In genomic region chr6:52566201-52566600, GRCh38 we compare ENCODE assay signal across 11 cellular contexts. TPM values are rescaled to one million over a fixed set of nuclear protein-coding genes. Genes with fewer than 3 reads are reported as not detected.
A peak's percentile ranks its signal among the peaks of the same experiment; 100 is the strongest.
DNase-seq lines count a peak whose midpoint lies in the region; ATAC-seq, FAIRE-seq and TF ChIP-seq lines count a peak whose summit lies in the region.
"Had no signal": no experiment of that assay in that cellular context is flagged by ENCODE, and none has a peak within 500 bp of the region (broad histone marks: within the 10 kb centered on the region; RNA-seq: fewer than 3 reads in every experiment).

No MANE protein-coding gene starts in this region.

- FAIRE-seq in GM12892 (lab: Jason Lieb, UNC) (no peak), H54 (lab: Jason Lieb, UNC) (no peak)

- peak overlapping the region; percentile 4 to 39 for H3K27ac ChIP-seq in liver (ENCODE audit: low read depth in 1 of 2, low read length in 2 of 2)

- H3K36me3 ChIP-seq in liver (ENCODE audit: control insufficient read depth in 4 of 4, insufficient read depth in 3 of 4, low read depth in 1 of 4, low read length in 3 of 4), result no peaks in the 10 kb centered on the region

- no peaks in the 10 kb centered on the region for H3K27me3 ChIP-seq in liver (ENCODE audit: control insufficient read depth in 4 of 4, insufficient read depth in 4 of 4, low read length in 3 of 4)

- no peak for TF ChIP-seq POLR2A in GM12892 (IDR thresholded peaks at IDR 0.05; ENCODE audit: low read depth, low read length)
- no peak for TF ChIP-seq POLR2A in H54 (IDR thresholded peaks at IDR 0.05; ENCODE audit: low read depth, low read length)

- H3K4me1 ChIP-seq in liver (ENCODE audit: control insufficient read depth in 4 of 4, insufficient read depth in 4 of 4, low read length in 3 of 4), result peaks cover 7 to 32% (median 19%) of the 10 kb centered on the region in 4 donors

- no peak for TF ChIP-seq CTCF in liver (IDR thresholded peaks at IDR 0.05; ENCODE audit: low read depth, low read length, missing input control)

- 89% methylated on average over 2 of the region's 2 CpGs for WGBS in liver

- no peak overlapping the region for H3K4me3 ChIP-seq in liver (ENCODE audit: low read depth in 1 of 3, low read length in 3 of 3)

- no peaks in the 10 kb centered on the region for H3K9me3 ChIP-seq in liver (ENCODE audit: control insufficient read depth in 4 of 4, low read length in 3 of 4)

- peak; percentile 84 for ATAC-seq in GM18502 (IDR thresholded peaks at IDR 0.05; ENCODE audit: poor library complexity, unreplicated experiment)
- peak; percentile 60 for ATAC-seq in GM21526 (IDR thresholded peaks at IDR 0.05; ENCODE audit: low FRiP score, unreplicated experiment)
- peak; percentile 64 for ATAC-seq in HG03558 (IDR thresholded peaks at IDR 0.05; ENCODE audit: extremely low read depth, unreplicated experiment)

- no peak for TF ChIP-seq RAD21 in liver (IDR thresholded peaks at IDR 0.05)

- DNase-seq in GM12892 (ENCODE audit: insufficient read length) (no peak), NCI-H2081 (lab: John Stamatoyannopoulos, UW) (no peak), SKM-1 treated with dmso at 0.1 percent for 144 hours (lab: John Stamatoyannopoulos, UW; ENCODE audit: unreplicated experiment) (no peak), H54 (ENCODE audit: insufficient read length, low spot score) (no peak)
- DNase-seq: activated B cell treated with CpG ODN at 0.5 μM for 24 hours; CD4-positive, alpha-beta memory T cell; stimulated activated CD4-positive, alpha-beta T cell treated with anti-CD3 and anti-CD28 coated beads, Interleukin-4, amount 100 ng/mL, for 1 hour had no signal

- H3K9ac ChIP-seq in liver (ENCODE audit: low read depth in 1 of 2, low read length in 2 of 2), result no peak overlapping the region

TF ChIP-seq in liver, 16 proteins besides CTCF, POLR2A, EP300 and RAD21:
- TF ChIP-seq JUND (IDR thresholded peaks at IDR 0.05) (no peak), FOXA2 (IDR thresholded peaks at IDR 0.05) (no peak), HNF4G (IDR thresholded peaks at IDR 0.05) (no peak), FOXA1 (IDR thresholded peaks at IDR 0.05) (no peak), EGR1 (IDR thresholded peaks at IDR 0.05; ENCODE audit: low read depth in 2 of 2) (no peak), NR2F2 (IDR thresholded peaks at IDR 0.05) (no peak), GABPA (IDR thresholded peaks at IDR 0.05 in 1 of 2, conservative IDR thresholded peaks at IDR 0.05 in 1 of 2) (no peak), ATF3 (IDR thresholded peaks at IDR 0.05) (no peak), TAF1 (conservative IDR thresholded peaks at IDR 0.05) (no peak), RXRA (IDR thresholded peaks at IDR 0.05) (no peak), HNF4A (conservative IDR thresholded peaks at IDR 0.05) (no peak), YY1 (IDR thresholded peaks at IDR 0.05) (no peak), SP1 (IDR thresholded peaks at IDR 0.05) (no peak)
- TF ChIP-seq, protein P1, sequence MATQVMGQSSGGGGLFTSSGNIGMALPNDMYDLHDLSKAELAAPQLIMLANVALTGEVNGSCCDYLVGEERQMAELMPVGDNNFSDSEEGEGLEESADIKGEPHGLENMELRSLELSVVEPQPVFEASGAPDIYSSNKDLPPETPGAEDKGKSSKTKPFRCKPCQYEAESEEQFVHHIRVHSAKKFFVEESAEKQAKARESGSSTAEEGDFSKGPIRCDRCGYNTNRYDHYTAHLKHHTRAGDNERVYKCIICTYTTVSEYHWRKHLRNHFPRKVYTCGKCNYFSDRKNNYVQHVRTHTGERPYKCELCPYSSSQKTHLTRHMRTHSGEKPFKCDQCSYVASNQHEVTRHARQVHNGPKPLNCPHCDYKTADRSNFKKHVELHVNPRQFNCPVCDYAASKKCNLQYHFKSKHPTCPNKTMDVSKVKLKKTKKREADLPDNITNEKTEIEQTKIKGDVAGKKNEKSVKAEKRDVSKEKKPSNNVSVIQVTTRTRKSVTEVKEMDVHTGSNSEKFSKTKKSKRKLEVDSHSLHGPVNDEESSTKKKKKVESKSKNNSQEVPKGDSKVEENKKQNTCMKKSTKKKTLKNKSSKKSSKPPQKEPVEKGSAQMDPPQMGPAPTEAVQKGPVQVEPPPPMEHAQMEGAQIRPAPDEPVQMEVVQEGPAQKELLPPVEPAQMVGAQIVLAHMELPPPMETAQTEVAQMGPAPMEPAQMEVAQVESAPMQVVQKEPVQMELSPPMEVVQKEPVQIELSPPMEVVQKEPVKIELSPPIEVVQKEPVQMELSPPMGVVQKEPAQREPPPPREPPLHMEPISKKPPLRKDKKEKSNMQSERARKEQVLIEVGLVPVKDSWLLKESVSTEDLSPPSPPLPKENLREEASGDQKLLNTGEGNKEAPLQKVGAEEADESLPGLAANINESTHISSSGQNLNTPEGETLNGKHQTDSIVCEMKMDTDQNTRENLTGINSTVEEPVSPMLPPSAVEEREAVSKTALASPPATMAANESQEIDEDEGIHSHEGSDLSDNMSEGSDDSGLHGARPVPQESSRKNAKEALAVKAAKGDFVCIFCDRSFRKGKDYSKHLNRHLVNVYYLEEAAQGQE (IDR thresholded peaks at IDR 0.05), result no peak
- TF ChIP-seq, protein P2, sequence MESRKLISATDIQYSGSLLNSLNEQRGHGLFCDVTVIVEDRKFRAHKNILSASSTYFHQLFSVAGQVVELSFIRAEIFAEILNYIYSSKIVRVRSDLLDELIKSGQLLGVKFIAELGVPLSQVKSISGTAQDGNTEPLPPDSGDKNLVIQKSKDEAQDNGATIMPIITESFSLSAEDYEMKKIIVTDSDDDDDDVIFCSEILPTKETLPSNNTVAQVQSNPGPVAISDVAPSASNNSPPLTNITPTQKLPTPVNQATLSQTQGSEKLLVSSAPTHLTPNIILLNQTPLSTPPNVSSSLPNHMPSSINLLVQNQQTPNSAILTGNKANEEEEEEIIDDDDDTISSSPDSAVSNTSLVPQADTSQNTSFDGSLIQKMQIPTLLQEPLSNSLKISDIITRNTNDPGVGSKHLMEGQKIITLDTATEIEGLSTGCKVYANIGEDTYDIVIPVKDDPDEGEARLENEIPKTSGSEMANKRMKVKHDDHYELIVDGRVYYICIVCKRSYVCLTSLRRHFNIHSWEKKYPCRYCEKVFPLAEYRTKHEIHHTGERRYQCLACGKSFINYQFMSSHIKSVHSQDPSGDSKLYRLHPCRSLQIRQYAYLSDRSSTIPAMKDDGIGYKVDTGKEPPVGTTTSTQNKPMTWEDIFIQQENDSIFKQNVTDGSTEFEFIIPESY (IDR thresholded peaks at IDR 0.05), result no peak
- TF ChIP-seq, protein P3, sequence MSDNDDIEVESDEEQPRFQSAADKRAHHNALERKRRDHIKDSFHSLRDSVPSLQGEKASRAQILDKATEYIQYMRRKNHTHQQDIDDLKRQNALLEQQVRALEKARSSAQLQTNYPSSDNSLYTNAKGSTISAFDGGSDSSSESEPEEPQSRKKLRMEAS (IDR thresholded peaks at IDR 0.05), result no peak
TF ChIP-seq in liver: peak in this region for 0.

RNA-seq across cellular contexts. Expression of gene TRAM2, which starts 10.7 kb away (rescaled TPM):
- 10 to 100 TPM in 1 of 2 donors, 1 to 10 TPM in 1; 8.5 to 17.5 TPM for total RNA-seq in liver
- polyA plus RNA-seq in liver, result 10 to 100 TPM in 1 of 2 donors, 1 to 10 TPM in 1; 7.3 to 20.3 TPM
- 5.6 TPM for polyA plus RNA-seq in GM12892 (2012; ENCODE audit: missing spikeins)
